In genomic region chr14:55089547-55090153, GRCh38 we compare ENCODE assay signal across 8 cellular contexts. TPM values are rescaled to one million over a fixed set of nuclear protein-coding genes. Genes with fewer than 3 reads are reported as not detected.
DNase-seq lines count a peak whose midpoint lies in the region; ATAC-seq and TF ChIP-seq lines count a peak whose summit lies in the region.
"Not testable (repeated sequence)": the region's sequence is repeated elsewhere in the genome, so short reads cannot be mapped to it uniquely, and the experiment has no call there.

No MANE protein-coding gene starts in this region.

- H3K9me3 ChIP-seq in adrenal gland (replicated peaks in 1 of 3); heart left ventricle; prostate gland; uterus: not testable (repeated sequence)

- ATAC-seq in HG02938 (IDR thresholded peaks at IDR 0.05; ENCODE audit: unreplicated experiment): peak; percentile 75
- ATAC-seq in heart left ventricle: peak; percentile 85 to 96 (median 96)

- not testable (repeated sequence) for TF ChIP-seq POLR2A in adrenal gland (IDR thresholded peaks at IDR 0.05); heart left ventricle (IDR thresholded peaks at IDR 0.05); prostate gland (IDR thresholded peaks at IDR 0.05); uterus (IDR thresholded peaks at IDR 0.05)

- peak overlapping the region in 2 of 5 donors; percentile 6 to 29 for H3K27ac ChIP-seq in adrenal gland
- H3K27ac ChIP-seq in heart left ventricle, prostate gland: not testable (repeated sequence)
- peak overlapping the region in 1 of 2 donors; percentile 45 for H3K27ac ChIP-seq in uterus

- not testable (repeated sequence) for H3K4me3 ChIP-seq in GM12875 (ENCODE audit: low read depth, low read length); adrenal gland; prostate gland; uterus
- peak overlapping the region in 2 of 12 donors; percentile 21 to 23 for H3K4me3 ChIP-seq in heart left ventricle

- H3K4me1 ChIP-seq in adrenal gland (replicated peaks in 1 of 2); prostate gland (replicated peaks); uterus: not testable (repeated sequence)
- H3K4me1 ChIP-seq in heart left ventricle: peaks cover 0 to 20% (median 0%) of the 10 kb centered on the region in 12 donors

- intact Hi-C loops in adrenal gland (cut with DNase I) (loop anchor here (2.0 to 5.0 kb wide), 3 partner anchors 41 to 73 kb away; no protein-coding TSS in a partner anchor), heart left ventricle (cut with DNase I) (loop anchor here (1.0 to 5.0 kb wide), 8 partner anchors 41 to 71 kb away; no protein-coding TSS in a partner anchor), prostate gland (cut with DNase I) (loop anchor here (2.0 to 5.0 kb wide), 2 partner anchors 38 to 71 kb away; partner anchors contain the start of gene LGALS3), uterus (cut with DNase I; ENCODE audit: low total_unique reads) (loop anchor here (10.0 kb wide), 1 partner anchor 75 kb away; no protein-coding TSS in a partner anchor)

- not testable (repeated sequence) for H3K36me3 ChIP-seq in adrenal gland (replicated peaks in 1 of 2); heart left ventricle; prostate gland; uterus

- DNase-seq in NCI-H2081 (lab: John Stamatoyannopoulos, UW) (peak; percentile 57 to 69), T-helper 2 cell (peak; percentile 27 to 78 (median 57)), adrenal gland (peak; percentile 85 to 96 (median 90)), heart left ventricle (peak; percentile 75 to 86 (median 76)), prostate gland (ENCODE audit: low spot score) (peak; percentile 88), uterus (peak; percentile 88 to 91)

- WGBS in adrenal gland, 4 donors: 39 to 41% (median 40%) methylated on average over 13 of the region's 13 CpGs
- 39 to 47% (median 43%) methylated on average over 13 of the region's 13 CpGs for WGBS in heart left ventricle, 4 donors
- WGBS in prostate gland: 43% methylated on average over 13 of the region's 13 CpGs

- TF ChIP-seq CTCF in GM12875 (IDR thresholded peaks at IDR 0.05; ENCODE audit: borderline replicate concordance, insufficient read depth, low read depth, low read length) (peak; percentile 83), adrenal gland (IDR thresholded peaks at IDR 0.05) (peak; percentile 68 to 98 (median 94)), heart left ventricle (IDR thresholded peaks at IDR 0.05) (peak; percentile 82 to 94 (median 88)), prostate gland (IDR thresholded peaks at IDR 0.05) (peak; percentile 66 to 93 (median 84)), uterus (IDR thresholded peaks at IDR 0.05) (peak; percentile 82 to 95 (median 88))

- H3K27me3 ChIP-seq in adrenal gland; heart left ventricle; prostate gland (replicated peaks; ENCODE audit: insufficient read depth); uterus: not testable (repeated sequence)

RNA-seq across cellular contexts. Expression of gene MAPK1IP1L, which starts 38.2 kb away (rescaled TPM):
- total RNA-seq in adrenal gland (100 to 1,000 TPM in 2 of 8 donors, 10 to 100 TPM in 6; 44.5 to 132 (median 85.2) TPM), heart left ventricle (100 to 1,000 TPM in 2 of 9 donors, 10 to 100 TPM in 7; 58.9 to 159 (median 80.1) TPM), prostate gland (100 to 1,000 TPM in 1 of 2 donors, 10 to 100 TPM in 1; 51.3 to 137 TPM), uterus (10 to 100 TPM in 3 of 4 donors, 1 to 10 TPM in 1; 8.5 to 88.7 (median 27.9) TPM)
- polyA plus RNA-seq in adrenal gland (100 to 1,000 TPM in 1 of 3 donors, 10 to 100 TPM in 2; 23.2 to 114 (median 25.0) TPM), heart left ventricle (10 to 100 TPM; 23.8 to 66.7 TPM)

RNA-seq across cellular contexts. Expression of gene LGALS3, which starts 39.4 kb away (rescaled TPM):
- 100 to 1,000 TPM in 5 of 8 donors, 10 to 100 TPM in 3; 44.3 to 248 (median 120) TPM for total RNA-seq in adrenal gland
- 100 to 1,000 TPM in 2 of 3 donors, 10 to 100 TPM in 1; 46.6 to 241 (median 174) TPM for polyA plus RNA-seq in adrenal gland
- total RNA-seq in heart left ventricle: 100 to 1,000 TPM; 143 to 372 (median 197) TPM
- polyA plus RNA-seq in heart left ventricle: 100 to 1,000 TPM; 272 to 311 TPM
- 100 to 1,000 TPM; 334 to 400 TPM for total RNA-seq in prostate gland
- total RNA-seq in uterus: 100 to 1,000 TPM in 3 of 4 donors, 10 to 100 TPM in 1; 71.9 to 486 (median 216) TPM
